ENCODE assay signal across 8 cellular contexts in genomic region chr3:50192689-50193141, GRCh38. TPM values are rescaled to one million over a fixed set of nuclear protein-coding genes. Genes with fewer than 3 reads are reported as not detected.
DNase-seq lines count a peak whose midpoint lies in the region; TF ChIP-seq lines count a peak whose summit lies in the region.

No MANE protein-coding gene starts in this region.

- DNase-seq in NCI-H446 (lab: John Stamatoyannopoulos, UW) (peak; percentile 11 to 58), NCI-H446 treated with DMSO at 0.1 percent for 48 hours (lab: John Stamatoyannopoulos, UW) (no peak), NCI-H345 (lab: John Stamatoyannopoulos, UW) (peak; percentile 36), choroid plexus epithelial cell (ENCODE audit: low read depth) (peak; percentile 67), lower leg skin (ENCODE audit: low spot score in 2 of 2) (peak; percentile 62 to 96), NCI-H2029 (lab: John Stamatoyannopoulos, UW) (no peak)
- DNase-seq in activated CD4-positive, alpha-beta T cell treated with anti-CD3 and anti-CD28 coated beads, Interleukin-2, amount 50 U/mL, for 1 hour = peak; percentile 87
- DNase-seq in stimulated activated CD8-positive, alpha-beta memory T cell treated with anti-CD3 and anti-CD28 coated beads, Interleukin-12 subunit alpha, Interleukin-12 subunit beta, amount 100 ng/mL, for 1 hour (ENCODE audit: low read depth) = peak; percentile 71

- WGBS in lower leg skin, 2 donors = 1 to 3% methylated on average over 13 to 18 of the region's 21 CpGs

- TF ChIP-seq CTCF in choroid plexus epithelial cell (conservative IDR thresholded peaks at IDR 0.05; ENCODE audit: low read depth, low read length) = peak; percentile 97
- TF ChIP-seq CTCF in lower leg skin (IDR thresholded peaks at IDR 0.05) = peak in 1 of 3 donors; percentile 62

- intact Hi-C loops in lower leg skin (cut with DNase I; ENCODE audit: low total_unique reads) = loop anchor here (1.0 kb wide), 1 partner anchor 33 kb away; no protein-coding TSS in a partner anchor

- H3K4me3 ChIP-seq in choroid plexus epithelial cell (ENCODE audit: low read depth, low read length) (no peak overlapping the region), lower leg skin (ENCODE audit: low read depth, poor library complexity, severe bottlenecking) (no peak overlapping the region)

- no peak for TF ChIP-seq POLR2A in lower leg skin (IDR thresholded peaks at IDR 0.05)

RNA-seq across cellular contexts. Expression of gene GNAT1, which starts 1.3 kb away (rescaled TPM):
- total RNA-seq in lower leg skin = not detected

RNA-seq across cellular contexts. Expression of gene SLC38A3, which starts 12.4 kb away (rescaled TPM):
- total RNA-seq in lower leg skin = under 1 TPM in 1 of 4 donors, not detected in 3; 0.62 TPM

RNA-seq across cellular contexts. Expression of gene SEMA3F, which starts 37.6 kb away (rescaled TPM):
- 100 to 1,000 TPM; 106 to 151 (median 120) TPM for total RNA-seq in lower leg skin

RNA-seq across cellular contexts. Expression of gene GNAI2, which starts 43.3 kb away (rescaled TPM):
- 100 to 1,000 TPM in 1 of 4 donors, 10 to 100 TPM in 3; 56.5 to 123 (median 74.8) TPM for total RNA-seq in lower leg skin

Comparison
In these comparisons a context has a peak if more than half of its experiments do, and no peak if none do; other contexts are left out.
1. DNase-seq: peak in NCI-H446 (2 of 2), NCI-H345 (single experiment), activated CD4-positive, alpha-beta T cell treated with anti-CD3 and anti-CD28 coated beads, Interleukin-2, amount 50 U/mL, for 1 hour (single experiment), choroid plexus epithelial cell (single experiment), lower leg skin (2 of 2) and stimulated activated CD8-positive, alpha-beta memory T cell treated with anti-CD3 and anti-CD28 coated beads, Interleukin-12 subunit alpha, Interleukin-12 subunit beta, amount 100 ng/mL, for 1 hour (single experiment); none in NCI-H446 treated with DMSO at 0.1 percent for 48 hours (single experiment) and NCI-H2029 (single experiment).